ENCODE assay signal across 11 cellular contexts in genomic region chr1:193338194-193338593, GRCh38.
DNase-seq lines count a peak whose midpoint lies in the region; ATAC-seq and FAIRE-seq lines count a peak whose summit lies in the region.
"Had no signal": no experiment of that assay in that cellular context is flagged by ENCODE, and none has a peak within 500 bp of the region (broad histone marks: within the 10 kb centered on the region; RNA-seq: fewer than 3 reads in every experiment).

No MANE protein-coding gene starts in this region.

- H3K27me3 Mint-ChIP-seq in stimulated activated memory B cell treated with anti-CD40 and anti-IgM and Interleukin-4, amounts not matched to agents 10 μg/mL and 1 μg/mL and 100 μg/mL, for 72 hours, result no peaks in the 10 kb centered on the region
- H3K27me3 Mint-ChIP-seq: IgD-negative memory B cell had no signal

- peak; percentile 33 for DNase-seq in AG20443 (ENCODE audit: low spot score)
- DNase-seq in HTR-8/SVneo (ENCODE audit: insufficient read length, low spot score), result peak; percentile 14
- DNase-seq in dedifferentiated amniotic fluid mesenchymal stem cell (ENCODE audit: extremely low spot score), result peak; percentile 19
- no peak for DNase-seq in activated CD4-positive, alpha-beta T cell treated with anti-CD3 and anti-CD28 coated beads, Interleukin-2, amount 50 U/mL, for 4 hours
- no peak for DNase-seq in NCI-H1417 treated with DMSO at 0.1 percent for 48 hours (lab: John Stamatoyannopoulos, UW)
- DNase-seq: GF-D8; naive thymus-derived CD4-positive, alpha-beta T cell had no signal

- H3K27ac Mint-ChIP-seq in stimulated activated memory B cell treated with anti-CD40 and anti-IgM and Interleukin-4, amounts not matched to agents 10 μg/mL and 1 μg/mL and 100 μg/mL, for 72 hours, result no peak overlapping the region
- H3K27ac Mint-ChIP-seq: IgD-negative memory B cell; naive thymus-derived CD4-positive, alpha-beta T cell had no signal

- H3K4me1 Mint-ChIP-seq in stimulated activated memory B cell treated with anti-CD40 and anti-IgM and Interleukin-4, amounts not matched to agents 10 μg/mL and 1 μg/mL and 100 μg/mL, for 72 hours, result no peaks in the 10 kb centered on the region
- H3K4me1 Mint-ChIP-seq: IgD-negative memory B cell had no signal

- peaks cover 9% of the 10 kb centered on the region for H3K9me3 Mint-ChIP-seq in stimulated activated memory B cell treated with anti-CD40 and anti-IgM and Interleukin-4, amounts not matched to agents 10 μg/mL and 1 μg/mL and 100 μg/mL, for 72 hours

- peaks cover 3% of the 10 kb centered on the region for H3K36me3 Mint-ChIP-seq in stimulated activated memory B cell treated with anti-CD40 and anti-IgM and Interleukin-4, amounts not matched to agents 10 μg/mL and 1 μg/mL and 100 μg/mL, for 72 hours

- no peak for FAIRE-seq in HTR-8/SVneo (lab: Jason Lieb, UNC)

- H3K4me3 Mint-ChIP-seq in stimulated activated memory B cell treated with anti-CD40 and anti-IgM and Interleukin-4, amounts not matched to agents 10 μg/mL and 1 μg/mL and 100 μg/mL, for 72 hours, result no peak overlapping the region
- H3K4me3 Mint-ChIP-seq: IgD-negative memory B cell; naive thymus-derived CD4-positive, alpha-beta T cell had no signal

- ATAC-seq in GM18870 (IDR thresholded peaks at IDR 0.05; ENCODE audit: unreplicated experiment) (peak; percentile 58), GM18873 (IDR thresholded peaks at IDR 0.05; ENCODE audit: low FRiP score, unreplicated experiment) (no peak)
- ATAC-seq in stimulated activated memory B cell treated with anti-CD40 and anti-IgM and Interleukin-4, amounts not matched to agents 10 μg/mL and 1 μg/mL and 100 μg/mL, for 72 hours, result no peak
- ATAC-seq: naive thymus-derived CD4-positive, alpha-beta T cell had no signal

Comparison
In these comparisons a context has a peak if more than half of its experiments do, and no peak if none do; other contexts are left out.
1. DNase-seq: peak in AG20443 (single experiment), HTR-8/SVneo (single experiment) and dedifferentiated amniotic fluid mesenchymal stem cell (single experiment); none in activated CD4-positive, alpha-beta T cell treated with anti-CD3 and anti-CD28 coated beads, Interleukin-2, amount 50 U/mL, for 4 hours (0 of 2) and NCI-H1417 treated with DMSO at 0.1 percent for 48 hours (single experiment).